In the genomic region with DNA sequence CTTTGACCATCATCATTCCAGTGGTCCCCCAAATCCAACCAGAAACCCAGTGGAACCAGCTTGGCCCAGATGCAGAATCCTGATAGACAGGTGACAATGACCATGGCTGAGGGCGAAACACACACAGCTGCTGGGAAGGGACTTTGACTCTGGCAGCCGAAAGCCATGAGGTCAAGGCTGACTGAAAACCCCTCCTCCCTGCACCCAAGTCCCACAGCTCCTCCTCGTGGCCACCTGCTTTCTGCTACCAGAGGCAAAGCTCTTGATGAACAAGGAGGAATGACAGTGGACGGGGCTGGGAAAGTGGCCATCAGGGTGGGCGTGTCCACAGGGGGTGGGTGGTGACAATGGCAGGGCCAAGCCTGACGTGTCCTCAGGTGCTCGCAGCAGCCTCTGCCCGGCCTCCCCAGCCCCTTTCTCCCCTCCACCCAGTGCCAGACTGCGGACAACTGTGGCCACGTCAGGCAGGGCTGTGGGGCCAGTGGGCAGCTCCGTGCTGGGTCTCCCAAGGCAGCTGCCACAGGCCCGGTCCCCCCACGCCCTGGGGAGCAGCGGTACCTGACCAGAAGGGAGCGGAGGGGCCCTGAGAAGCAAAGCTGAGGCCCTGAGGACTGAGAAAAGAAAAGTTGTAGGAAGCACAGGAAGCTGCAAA, we compare ENCODE assay signal across 1 cellular context.
TF ChIP-seq lines count a peak whose summit lies in the region.

No MANE protein-coding gene starts in this region.

TF ChIP-seq in HepG2, 621 proteins besides CTCF, POLR2A, EP300 and RAD21 (continued from another document and continues in another):
- TF ChIP-seq, protein P1, sequence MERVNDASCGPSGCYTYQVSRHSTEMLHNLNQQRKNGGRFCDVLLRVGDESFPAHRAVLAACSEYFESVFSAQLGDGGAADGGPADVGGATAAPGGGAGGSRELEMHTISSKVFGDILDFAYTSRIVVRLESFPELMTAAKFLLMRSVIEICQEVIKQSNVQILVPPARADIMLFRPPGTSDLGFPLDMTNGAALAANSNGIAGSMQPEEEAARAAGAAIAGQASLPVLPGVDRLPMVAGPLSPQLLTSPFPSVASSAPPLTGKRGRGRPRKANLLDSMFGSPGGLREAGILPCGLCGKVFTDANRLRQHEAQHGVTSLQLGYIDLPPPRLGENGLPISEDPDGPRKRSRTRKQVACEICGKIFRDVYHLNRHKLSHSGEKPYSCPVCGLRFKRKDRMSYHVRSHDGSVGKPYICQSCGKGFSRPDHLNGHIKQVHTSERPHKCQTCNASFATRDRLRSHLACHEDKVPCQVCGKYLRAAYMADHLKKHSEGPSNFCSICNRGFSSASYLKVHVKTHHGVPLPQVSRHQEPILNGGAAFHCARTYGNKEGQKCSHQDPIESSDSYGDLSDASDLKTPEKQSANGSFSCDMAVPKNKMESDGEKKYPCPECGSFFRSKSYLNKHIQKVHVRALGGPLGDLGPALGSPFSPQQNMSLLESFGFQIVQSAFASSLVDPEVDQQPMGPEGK (CRISPR knock-in tag; IDR thresholded peaks at IDR 0.05): peak; percentile 64
- peak; percentile 99 for TF ChIP-seq NR2F6 (IDR thresholded peaks at IDR 0.05)
- TF ChIP-seq NR2F6 (CRISPR knock-in tag; IDR thresholded peaks at IDR 0.05): peak; percentile 100
- no peak for TF ChIP-seq ZNF446 (CRISPR knock-in tag; IDR thresholded peaks at IDR 0.05)
- TF ChIP-seq PLSCR1 (CRISPR knock-in tag; IDR thresholded peaks at IDR 0.05; ENCODE audit: borderline replicate concordance): no peak
- TF ChIP-seq, protein P2, sequence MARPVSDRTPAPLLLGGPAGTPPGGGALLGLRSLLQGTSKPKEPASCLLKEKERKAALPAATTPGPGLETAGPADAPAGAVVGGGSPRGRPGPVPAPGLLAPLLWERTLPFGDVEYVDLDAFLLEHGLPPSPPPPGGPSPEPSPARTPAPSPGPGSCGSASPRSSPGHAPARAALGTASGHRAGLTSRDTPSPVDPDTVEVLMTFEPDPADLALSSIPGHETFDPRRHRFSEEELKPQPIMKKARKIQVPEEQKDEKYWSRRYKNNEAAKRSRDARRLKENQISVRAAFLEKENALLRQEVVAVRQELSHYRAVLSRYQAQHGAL (CRISPR knock-in tag; IDR thresholded peaks at IDR 0.05; ENCODE audit: not compliant biosample characterization): no peak
- TF ChIP-seq ZNF317 (CRISPR knock-in tag; IDR thresholded peaks at IDR 0.05): peak; percentile 80; the same call in 1 of the 2 replicates
- no peak for TF ChIP-seq ZFP62 (CRISPR knock-in tag; IDR thresholded peaks at IDR 0.05)
- TF ChIP-seq, protein P3, sequence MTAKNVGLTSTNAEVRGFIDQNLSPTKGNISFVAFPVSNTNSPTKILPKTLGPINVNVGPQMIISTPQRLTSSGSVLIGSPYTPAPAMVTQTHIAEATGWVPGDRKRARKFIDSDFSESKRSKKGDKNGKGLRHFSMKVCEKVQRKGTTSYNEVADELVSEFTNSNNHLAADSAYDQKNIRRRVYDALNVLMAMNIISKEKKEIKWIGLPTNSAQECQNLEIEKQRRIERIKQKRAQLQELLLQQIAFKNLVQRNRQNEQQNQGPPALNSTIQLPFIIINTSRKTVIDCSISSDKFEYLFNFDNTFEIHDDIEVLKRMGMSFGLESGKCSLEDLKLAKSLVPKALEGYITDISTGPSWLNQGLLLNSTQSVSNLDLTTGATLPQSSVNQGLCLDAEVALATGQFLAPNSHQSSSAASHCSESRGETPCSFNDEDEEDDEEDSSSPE (CRISPR knock-in tag; IDR thresholded peaks at IDR 0.05): peak; percentile 48; the same call in 1 of the 2 replicates
- TF ChIP-seq PHF20 (CRISPR knock-in tag; IDR thresholded peaks at IDR 0.05): no peak
- no peak for TF ChIP-seq ZFP41 (CRISPR knock-in tag; IDR thresholded peaks at IDR 0.05; ENCODE audit: borderline replicate concordance)
- TF ChIP-seq, protein P4, sequence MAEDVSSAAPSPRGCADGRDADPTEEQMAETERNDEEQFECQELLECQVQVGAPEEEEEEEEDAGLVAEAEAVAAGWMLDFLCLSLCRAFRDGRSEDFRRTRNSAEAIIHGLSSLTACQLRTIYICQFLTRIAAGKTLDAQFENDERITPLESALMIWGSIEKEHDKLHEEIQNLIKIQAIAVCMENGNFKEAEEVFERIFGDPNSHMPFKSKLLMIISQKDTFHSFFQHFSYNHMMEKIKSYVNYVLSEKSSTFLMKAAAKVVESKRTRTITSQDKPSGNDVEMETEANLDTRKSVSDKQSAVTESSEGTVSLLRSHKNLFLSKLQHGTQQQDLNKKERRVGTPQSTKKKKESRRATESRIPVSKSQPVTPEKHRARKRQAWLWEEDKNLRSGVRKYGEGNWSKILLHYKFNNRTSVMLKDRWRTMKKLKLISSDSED (CRISPR knock-in tag; IDR thresholded peaks at IDR 0.05): no peak
- TF ChIP-seq KDM1A (CRISPR knock-in tag; IDR thresholded peaks at IDR 0.05): peak; percentile 88
- TF ChIP-seq U2AF1 (optimal IDR thresholded peaks at IDR 0.05; ENCODE audit: low read depth, low read length): no peak
- TF ChIP-seq MIER3 (CRISPR knock-in tag; IDR thresholded peaks at IDR 0.05; ENCODE audit: borderline replicate concordance): peak; percentile 90
- no peak for TF ChIP-seq CBFB (CRISPR knock-in tag; IDR thresholded peaks at IDR 0.05)
- TF ChIP-seq HNRNPH1 (optimal IDR thresholded peaks at IDR 0.05; ENCODE audit: low read depth, low read length): no peak
- TF ChIP-seq FOXA1 (IDR thresholded peaks at IDR 0.05): no peak
- 0 out of 2 replicates have a peak, but pooled peaks have one; percentile 4 for TF ChIP-seq FOXA1 (CRISPR knock-in tag; IDR thresholded peaks at IDR 0.05)
- TF ChIP-seq WIZ (CRISPR knock-in tag; IDR thresholded peaks at IDR 0.05): no peak
- no peak for TF ChIP-seq ZNF550 (CRISPR knock-in tag; IDR thresholded peaks at IDR 0.05; ENCODE audit: borderline replicate concordance)
- no peak for TF ChIP-seq ZKSCAN8 (CRISPR knock-in tag; IDR thresholded peaks at IDR 0.05; ENCODE audit: borderline replicate concordance)
- TF ChIP-seq ELF1 (CRISPR knock-in tag; IDR thresholded peaks at IDR 0.05): no peak
- no peak for TF ChIP-seq CENPT (CRISPR knock-in tag; IDR thresholded peaks at IDR 0.05; ENCODE audit: low read depth)
- no peak for TF ChIP-seq PCBP1 (IDR thresholded peaks at IDR 0.05; ENCODE audit: borderline replicate concordance, low read depth, low read length)
- TF ChIP-seq POLR2AphosphoS2 (IDR thresholded peaks at IDR 0.05; ENCODE audit: low read depth, low read length): no peak
- TF ChIP-seq HMG20B (CRISPR knock-in tag; conservative IDR thresholded peaks at IDR 0.05): no peak
- TF ChIP-seq, protein P5, sequence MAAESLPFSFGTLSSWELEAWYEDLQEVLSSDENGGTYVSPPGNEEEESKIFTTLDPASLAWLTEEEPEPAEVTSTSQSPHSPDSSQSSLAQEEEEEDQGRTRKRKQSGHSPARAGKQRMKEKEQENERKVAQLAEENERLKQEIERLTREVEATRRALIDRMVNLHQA (CRISPR knock-in tag; IDR thresholded peaks at IDR 0.05): no peak
- TF ChIP-seq CHD4 (IDR thresholded peaks at IDR 0.05; ENCODE audit: borderline replicate concordance, low read length): no peak
- TF ChIP-seq, protein P6, sequence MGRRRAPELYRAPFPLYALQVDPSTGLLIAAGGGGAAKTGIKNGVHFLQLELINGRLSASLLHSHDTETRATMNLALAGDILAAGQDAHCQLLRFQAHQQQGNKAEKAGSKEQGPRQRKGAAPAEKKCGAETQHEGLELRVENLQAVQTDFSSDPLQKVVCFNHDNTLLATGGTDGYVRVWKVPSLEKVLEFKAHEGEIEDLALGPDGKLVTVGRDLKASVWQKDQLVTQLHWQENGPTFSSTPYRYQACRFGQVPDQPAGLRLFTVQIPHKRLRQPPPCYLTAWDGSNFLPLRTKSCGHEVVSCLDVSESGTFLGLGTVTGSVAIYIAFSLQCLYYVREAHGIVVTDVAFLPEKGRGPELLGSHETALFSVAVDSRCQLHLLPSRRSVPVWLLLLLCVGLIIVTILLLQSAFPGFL (CRISPR knock-in tag; IDR thresholded peaks at IDR 0.05): no peak
- TF ChIP-seq HNF4A (CRISPR knock-in tag; IDR thresholded peaks at IDR 0.05): peak; percentile 99
- no peak for TF ChIP-seq TAF15 (IDR thresholded peaks at IDR 0.05; ENCODE audit: low read depth, low read length, poor library complexity, severe bottlenecking)
- TF ChIP-seq ZNF207 (IDR thresholded peaks at IDR 0.05; ENCODE audit: borderline replicate concordance): no peak
- TF ChIP-seq HOXA5 (CRISPR knock-in tag; IDR thresholded peaks at IDR 0.05): peak; percentile 76; the same call in 1 of the 2 replicates
- TF ChIP-seq SPEN (CRISPR knock-in tag; IDR thresholded peaks at IDR 0.05; ENCODE audit: low read depth): 0 out of 2 replicates have a peak, but pooled peaks have one; percentile 41
- no peak for TF ChIP-seq NFE2L2 (IDR thresholded peaks at IDR 0.05; ENCODE audit: low read length)
- TF ChIP-seq ZNF7 (CRISPR knock-in tag; IDR thresholded peaks at IDR 0.05): no peak
- no peak for TF ChIP-seq ZNF709 (CRISPR knock-in tag; IDR thresholded peaks at IDR 0.05)
- peak; percentile 75; the same call in 1 of the 2 replicates for TF ChIP-seq ZFP1 (CRISPR knock-in tag; IDR thresholded peaks at IDR 0.05)
- no peak for TF ChIP-seq REXO4 (CRISPR knock-in tag; IDR thresholded peaks at IDR 0.05; ENCODE audit: borderline replicate concordance)
- TF ChIP-seq, protein P7, sequence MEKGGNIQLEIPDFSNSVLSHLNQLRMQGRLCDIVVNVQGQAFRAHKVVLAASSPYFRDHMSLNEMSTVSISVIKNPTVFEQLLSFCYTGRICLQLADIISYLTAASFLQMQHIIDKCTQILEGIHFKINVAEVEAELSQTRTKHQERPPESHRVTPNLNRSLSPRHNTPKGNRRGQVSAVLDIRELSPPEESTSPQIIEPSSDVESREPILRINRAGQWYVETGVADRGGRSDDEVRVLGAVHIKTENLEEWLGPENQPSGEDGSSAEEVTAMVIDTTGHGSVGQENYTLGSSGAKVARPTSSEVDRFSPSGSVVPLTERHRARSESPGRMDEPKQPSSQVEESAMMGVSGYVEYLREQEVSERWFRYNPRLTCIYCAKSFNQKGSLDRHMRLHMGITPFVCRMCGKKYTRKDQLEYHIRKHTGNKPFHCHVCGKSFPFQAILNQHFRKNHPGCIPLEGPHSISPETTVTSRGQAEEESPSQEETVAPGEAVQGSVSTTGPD (CRISPR knock-in tag; IDR thresholded peaks at IDR 0.05): no peak
- TF ChIP-seq POGK (CRISPR knock-in tag; conservative IDR thresholded peaks at IDR 0.05): 0 out of 2 replicates have a peak, but pooled peaks have one; percentile 34
- TF ChIP-seq ZFP37 (CRISPR knock-in tag; IDR thresholded peaks at IDR 0.05; ENCODE audit: borderline replicate concordance): no peak
- peak; percentile 55 for TF ChIP-seq PHF5A (CRISPR knock-in tag; IDR thresholded peaks at IDR 0.05; ENCODE audit: low read depth, unreplicated experiment)
- TF ChIP-seq, protein P8, sequence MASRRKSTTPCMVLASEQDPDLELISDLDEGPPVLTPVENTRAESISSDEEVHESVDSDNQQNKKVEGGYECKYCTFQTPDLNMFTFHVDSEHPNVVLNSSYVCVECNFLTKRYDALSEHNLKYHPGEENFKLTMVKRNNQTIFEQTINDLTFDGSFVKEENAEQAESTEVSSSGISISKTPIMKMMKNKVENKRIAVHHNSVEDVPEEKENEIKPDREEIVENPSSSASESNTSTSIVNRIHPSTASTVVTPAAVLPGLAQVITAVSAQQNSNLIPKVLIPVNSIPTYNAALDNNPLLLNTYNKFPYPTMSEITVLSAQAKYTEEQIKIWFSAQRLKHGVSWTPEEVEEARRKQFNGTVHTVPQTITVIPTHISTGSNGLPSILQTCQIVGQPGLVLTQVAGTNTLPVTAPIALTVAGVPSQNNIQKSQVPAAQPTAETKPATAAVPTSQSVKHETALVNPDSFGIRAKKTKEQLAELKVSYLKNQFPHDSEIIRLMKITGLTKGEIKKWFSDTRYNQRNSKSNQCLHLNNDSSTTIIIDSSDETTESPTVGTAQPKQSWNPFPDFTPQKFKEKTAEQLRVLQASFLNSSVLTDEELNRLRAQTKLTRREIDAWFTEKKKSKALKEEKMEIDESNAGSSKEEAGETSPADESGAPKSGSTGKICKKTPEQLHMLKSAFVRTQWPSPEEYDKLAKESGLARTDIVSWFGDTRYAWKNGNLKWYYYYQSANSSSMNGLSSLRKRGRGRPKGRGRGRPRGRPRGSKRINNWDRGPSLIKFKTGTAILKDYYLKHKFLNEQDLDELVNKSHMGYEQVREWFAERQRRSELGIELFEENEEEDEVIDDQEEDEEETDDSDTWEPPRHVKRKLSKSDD (CRISPR knock-in tag; IDR thresholded peaks at IDR 0.05; ENCODE audit: low read depth): 0 out of 2 replicates have a peak, but pooled peaks have one; percentile 61
- peak; percentile 83 for TF ChIP-seq ZMYM4 (CRISPR knock-in tag; IDR thresholded peaks at IDR 0.05)
- TF ChIP-seq ZC3H13 (CRISPR knock-in tag; IDR thresholded peaks at IDR 0.05): no peak
- no peak for TF ChIP-seq EZH2 (conservative IDR thresholded peaks at IDR 0.05; ENCODE audit: low read depth, low read length)
